Comparison of ENCODE assay signal across 26 cellular contexts in the genomic region with DNA sequence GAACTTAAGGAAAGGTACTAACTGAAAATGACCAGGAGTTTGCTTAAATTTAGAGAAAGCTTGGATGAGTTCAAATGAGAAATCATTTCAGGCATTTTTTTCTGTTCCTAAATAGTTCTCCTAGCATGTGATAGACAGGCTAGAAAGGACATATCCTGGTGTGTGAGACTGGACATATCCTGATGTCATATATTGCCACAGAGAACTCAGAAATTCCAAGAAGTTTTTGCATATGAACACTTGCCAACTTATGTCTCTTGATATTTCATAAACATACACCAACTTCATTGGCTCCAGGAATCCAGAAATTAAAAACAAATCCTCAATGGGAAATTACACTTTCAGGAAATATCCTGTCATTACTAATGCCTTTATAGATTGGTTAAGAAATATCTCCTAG. TPM values are rescaled to one million over a fixed set of nuclear protein-coding genes. Genes with fewer than 3 reads are reported as not detected.
"Had no signal": no experiment of that assay in that cellular context is flagged by ENCODE, and none has a peak within 500 bp of the region (broad histone marks: within the 10 kb centered on the region; RNA-seq: fewer than 3 reads in every experiment).

No MANE protein-coding gene starts in this region.

- H3K4me3 Mint-ChIP-seq: activated naive CD4-positive, alpha-beta T cell treated with anti-CD3 and anti-CD28 coated beads, Interleukin-2, amount 10 ng/mL, durations not matched to agents 7 days and 5 days; activated naive CD8-positive, alpha-beta T cell treated with anti-CD3 and anti-CD28 coated beads, Interleukin-2, amount 50 U/mL, for 24 hours; effector memory CD8-positive, alpha-beta T cell; naive thymus-derived CD8-positive, alpha-beta T cell had no signal

- H3K27ac ChIP-seq: ascending aorta, breast epithelium, epithelial cell of prostate, pancreas, spleen, thyroid gland, WERI-Rb-1 had no signal

- H3K9me3 Mint-ChIP-seq: activated naive CD4-positive, alpha-beta T cell treated with anti-CD3 and anti-CD28 coated beads, Interleukin-2, amount 10 ng/mL, durations not matched to agents 7 days and 5 days; activated naive CD8-positive, alpha-beta T cell treated with anti-CD3 and anti-CD28 coated beads, Interleukin-2, amount 50 U/mL, for 24 hours; effector memory CD8-positive, alpha-beta T cell had no signal

- H3K36me3 Mint-ChIP-seq: activated naive CD4-positive, alpha-beta T cell treated with anti-CD3 and anti-CD28 coated beads, Interleukin-2, amount 10 ng/mL, durations not matched to agents 7 days and 5 days; naive thymus-derived CD8-positive, alpha-beta T cell had no signal

- H3K4me1 ChIP-seq: ascending aorta, breast epithelium, pancreas, spleen, thyroid gland had no signal

- ATAC-seq: activated naive CD8-positive, alpha-beta T cell treated with anti-CD3 and anti-CD28 coated beads, Interleukin-2, amount 50 U/mL, for 24 hours; effector memory CD8-positive, alpha-beta T cell; naive thymus-derived CD8-positive, alpha-beta T cell; pancreas; sciatic nerve had no signal

- DNase-seq: activated CD4-positive, alpha-beta T cell treated with anti-CD3 and anti-CD28 coated beads for 1 hour; activated CD8-positive, alpha-beta memory T cell treated with anti-CD3 and anti-CD28 coated beads for 24 hours; activated CD8-positive, alpha-beta memory T cell treated with anti-CD3 and anti-CD28 coated beads, Interleukin-2, amount 50 U/mL, for 48 hours; activated effector memory CD4-positive, alpha-beta T cell treated with Interleukin-2 at 50 U/mL for 16 hours; activated naive CD4-positive, alpha-beta T cell treated with anti-CD3 and anti-CD28 coated beads, Interleukin-2, amount 10 ng/mL, durations not matched to agents 7 days and 5 days; activated naive CD8-positive, alpha-beta T cell treated with anti-CD3 and anti-CD28 coated beads, Interleukin-2, amount 50 U/mL, for 24 hours; activated T-cell treated with anti-CD3 and anti-CD28 coated beads, Interleukin-2, amount 50 U/mL, for 48 hours; dermis blood vessel endothelial cell; effector memory CD8-positive, alpha-beta T cell; mesenchymal stem cell; naive thymus-derived CD8-positive, alpha-beta T cell; pancreas; spleen; stimulated activated naive CD4-positive, alpha-beta T cell; thyroid gland; WERI-Rb-1 had no signal

- H3K9me3 ChIP-seq: ascending aorta, breast epithelium, pancreas, spleen, thyroid gland had no signal

- H3K27me3 Mint-ChIP-seq: activated naive CD4-positive, alpha-beta T cell treated with anti-CD3 and anti-CD28 coated beads, Interleukin-2, amount 10 ng/mL, durations not matched to agents 7 days and 5 days had no signal

- H3K36me3 ChIP-seq: ascending aorta, breast epithelium, pancreas, spleen, thyroid gland, WERI-Rb-1 had no signal

- H3K4me3 ChIP-seq: ascending aorta, breast epithelium, pancreas, spleen, thyroid gland had no signal

- H3K4me1 Mint-ChIP-seq: activated naive CD4-positive, alpha-beta T cell treated with anti-CD3 and anti-CD28 coated beads, Interleukin-2, amount 10 ng/mL, durations not matched to agents 7 days and 5 days; activated naive CD8-positive, alpha-beta T cell treated with anti-CD3 and anti-CD28 coated beads, Interleukin-2, amount 50 U/mL, for 24 hours; naive thymus-derived CD8-positive, alpha-beta T cell had no signal

- H3K27me3 ChIP-seq: ascending aorta, breast epithelium, pancreas, spleen, thyroid gland had no signal

- H3K27ac Mint-ChIP-seq: activated naive CD4-positive, alpha-beta T cell treated with anti-CD3 and anti-CD28 coated beads, Interleukin-2, amount 10 ng/mL, durations not matched to agents 7 days and 5 days; activated naive CD8-positive, alpha-beta T cell treated with anti-CD3 and anti-CD28 coated beads, Interleukin-2, amount 50 U/mL, for 24 hours; effector memory CD8-positive, alpha-beta T cell; naive thymus-derived CD8-positive, alpha-beta T cell had no signal

- FAIRE-seq: pancreas had no signal

RNA-seq across cellular contexts. Expression of a gene that starts 2.9 kb away (rescaled TPM):
- total RNA-seq: ascending aorta; cerebellum; dermis blood vessel endothelial cell; liver; mucosa of gallbladder; naive thymus-derived CD8-positive, alpha-beta T cell; pancreas; sciatic nerve; spleen; subcutaneous adipose tissue; T-helper 2 cell treated with Interferon-gamma antibody and Interleukin-4, amounts not matched to agents 100 ng/mL and 5 ng/mL, for 36 hours; thyroid gland; ureter had no signal
- polyA plus RNA-seq: liver; naive thymus-derived CD8-positive, alpha-beta T cell; pancreas had no signal

RNA-seq across cellular contexts. Expression of a gene that starts 14.8 kb away (rescaled TPM):
- total RNA-seq: breast epithelium; cerebellum; mucosa of gallbladder; naive thymus-derived CD8-positive, alpha-beta T cell; pancreas; sciatic nerve; spleen; subcutaneous adipose tissue; T-helper 2 cell treated with Interferon-gamma antibody and Interleukin-4, amounts not matched to agents 100 ng/mL and 5 ng/mL, for 36 hours; thyroid gland; ureter had no signal
- polyA plus RNA-seq: liver; naive thymus-derived CD8-positive, alpha-beta T cell had no signal

RNA-seq across cellular contexts. Expression of a gene that starts 55.8 kb away (rescaled TPM):
- total RNA-seq: ascending aorta; breast epithelium; cerebellum; dermis blood vessel endothelial cell; mucosa of gallbladder; naive thymus-derived CD8-positive, alpha-beta T cell; pancreas; sciatic nerve; spleen; subcutaneous adipose tissue; T-helper 2 cell treated with Interferon-gamma antibody and Interleukin-4, amounts not matched to agents 100 ng/mL and 5 ng/mL, for 36 hours; thyroid gland; ureter had no signal
- polyA plus RNA-seq: liver; naive thymus-derived CD8-positive, alpha-beta T cell; pancreas; spleen had no signal

RNA-seq across cellular contexts. Expression of a gene that starts 59.8 kb away (rescaled TPM):
- total RNA-seq: ascending aorta; breast epithelium; cerebellum; dermis blood vessel endothelial cell; liver; mucosa of gallbladder; naive thymus-derived CD8-positive, alpha-beta T cell; pancreas; sciatic nerve; spleen; subcutaneous adipose tissue; T-helper 2 cell treated with Interferon-gamma antibody and Interleukin-4, amounts not matched to agents 100 ng/mL and 5 ng/mL, for 36 hours; thyroid gland; ureter had no signal
- polyA plus RNA-seq: liver; naive thymus-derived CD8-positive, alpha-beta T cell; pancreas had no signal
